Comparison of ENCODE assay signal across 21 cellular contexts in genomic region chr12:67145692-67146091, GRCh38.
DNase-seq lines count a peak whose midpoint lies in the region; ATAC-seq, FAIRE-seq and TF ChIP-seq lines count a peak whose summit lies in the region.
"Had no signal": no experiment of that assay in that cellular context is flagged by ENCODE, and none has a peak within 500 bp of the region (broad histone marks: within the 10 kb centered on the region; RNA-seq: fewer than 3 reads in every experiment).

No MANE protein-coding gene starts in this region.

- H3K4ac ChIP-seq in IMR-90 (ENCODE audit: low read depth, low read length) = no peak overlapping the region

- H3K4me1 ChIP-seq in mammary epithelial cell (ENCODE audit: insufficient read depth, low read length) (peaks cover 4% of the 10 kb centered on the region), breast epithelium (no peaks in the 10 kb centered on the region), IMR-90 (ENCODE audit: control insufficient read depth, insufficient read depth, low read length) (no peaks in the 10 kb centered on the region), foreskin keratinocyte (no peaks in the 10 kb centered on the region)
- H3K4me1 ChIP-seq: BLaER1, Caco-2, HAP-1 had no signal

- no peaks in the 10 kb centered on the region for H3K9me1 ChIP-seq in IMR-90 (ENCODE audit: insufficient read depth, low read length)

- H3K4me2 ChIP-seq in mammary epithelial cell (ENCODE audit: insufficient read depth, low read depth, low read length) (no peak overlapping the region), IMR-90 (ENCODE audit: low read depth, low read length) (no peak overlapping the region)
- H3K4me2 ChIP-seq: BLaER1 had no signal

- no peak for TF ChIP-seq RAD21 in IMR-90 (IDR thresholded peaks at IDR 0.05; ENCODE audit: low read length)

- H3K79me1 ChIP-seq in IMR-90 (ENCODE audit: low read depth in 1 of 2, low read length in 2 of 2) = no peaks in the 10 kb centered on the region

- dilution Hi-C loops in mammary epithelial cell (cut with HindIII; ENCODE audit: low sequenced_read_pairs) (no loop called here), IMR-90 (cut with HindIII; ENCODE audit: low sequenced_read_pairs, unreplicated experiment) (no loop called here)

- H2AK9ac ChIP-seq in IMR-90 (replicated peaks; ENCODE audit: low read depth, low read length, poor library complexity) = no peak overlapping the region

- no peak overlapping the region for H4K91ac ChIP-seq in IMR-90 (ENCODE audit: insufficient read depth, low read depth, low read length)

- CTCF ChIA-PET in mammary epithelial cell (lab: Charles Lee; ENCODE audit: low non-redundant PET) = no interaction called here
- CTCF ChIA-PET in IMR-90 (lab: Yijun Ruan, JAX) = no interaction called here

- POLR2A ChIA-PET in IMR-90 (lab: Charles Lee; ENCODE audit: unreplicated experiment) = no interaction called here

- DNase-seq in mammary epithelial cell (peak; percentile 54), breast epithelium (ENCODE audit: low spot score in 2 of 2) (no peak), IMR-90 (no peak), bronchial epithelial cell (ENCODE audit: low read depth) (peak; percentile 87), foreskin keratinocyte (peak; percentile 39 to 49), DMS114 treated with DMSO at 0.1 percent for 48 hours (lab: John Stamatoyannopoulos, UW; ENCODE audit: unreplicated experiment) (no peak), EL (no peak)
- DNase-seq: Caco-2; CD4-positive, CD25-positive, alpha-beta regulatory T cell; CD8-positive, alpha-beta T cell; DND-41; GDM1; GOT3; HFFc6 had no signal

- WGBS in mammary epithelial cell (ENCODE audit: low coverage, missing lambda C conversion rate) = 75% methylated on average over 3 of the region's 4 CpGs
- WGBS in IMR-90 (ENCODE audit: extremely low coverage in 2 of 2, insufficient read length in 1 of 2), 2 experiments = no CpG with 5 or more reads among the region's 4 CpGs

- intact Hi-C loops in mammary epithelial cell (cut with micrococcal nuclease) (no loop called here), breast epithelium (cut with DNase I; ENCODE audit: low total_unique reads) (no loop called here), IMR-90 (cut with micrococcal nuclease) (no loop called here)

- H3K27ac ChIP-seq in mammary epithelial cell (ENCODE audit: insufficient read depth, low read depth, low read length) (no peak overlapping the region), breast epithelium (no peak overlapping the region), IMR-90 (ENCODE audit: insufficient read depth, low read length) (no peak overlapping the region), foreskin keratinocyte (no peak overlapping the region)
- H3K27ac ChIP-seq: BLaER1, C4-2B had no signal

- no peaks in the 10 kb centered on the region for H4K20me1 ChIP-seq in mammary epithelial cell (ENCODE audit: insufficient read depth, low read length)
- H4K20me1 ChIP-seq in IMR-90 (ENCODE audit: insufficient read depth, low read length) = no peaks in the 10 kb centered on the region
- H4K20me1 ChIP-seq: BLaER1 had no signal

- H4K5ac ChIP-seq in IMR-90 (ENCODE audit: low read depth, low read length) = no peak overlapping the region

- in situ Hi-C loops in mammary epithelial cell (cut with MboI; ENCODE audit: low sequenced_read_pairs in 2 of 2) = no loop called here
- in situ Hi-C loops in IMR-90 (cut with MboI; ENCODE audit: low sequenced_read_pairs) = no loop called here

- no peaks in the 10 kb centered on the region for H3K27me3 ChIP-seq in mammary epithelial cell (ENCODE audit: insufficient read depth, low read length)
- no peaks in the 10 kb centered on the region for H3K27me3 ChIP-seq in breast epithelium
- H3K27me3 ChIP-seq in IMR-90 (ENCODE audit: control insufficient read depth, insufficient read depth, low read length) = no peaks in the 10 kb centered on the region
- no peaks in the 10 kb centered on the region for H3K27me3 ChIP-seq in bronchial epithelial cell (ENCODE audit: control insufficient read depth, insufficient read depth, low read length)
- peaks cover 14% of the 10 kb centered on the region for H3K27me3 ChIP-seq in foreskin keratinocyte
- H3K27me3 ChIP-seq: BLaER1 had no signal

- H3K36me3 ChIP-seq in mammary epithelial cell (ENCODE audit: insufficient read depth, low read length) (no peaks in the 10 kb centered on the region), breast epithelium (no peaks in the 10 kb centered on the region), IMR-90 (ENCODE audit: control insufficient read depth, insufficient read depth, low read length) (no peaks in the 10 kb centered on the region), bronchial epithelial cell (ENCODE audit: control insufficient read depth, insufficient read depth, low read length) (no peaks in the 10 kb centered on the region)
- H3K36me3 ChIP-seq: BLaER1, HAP-1 had no signal

- H3K4me3 ChIP-seq in mammary epithelial cell (replicated peaks in 1 of 3; ENCODE audit: insufficient read depth in 1 of 3, low read depth in 2 of 3, low read length in 3 of 3) (no peak overlapping the region), breast epithelium (no peak overlapping the region), IMR-90 (ENCODE audit: insufficient read depth, low read depth, low read length) (no peak overlapping the region), bronchial epithelial cell (ENCODE audit: low read depth, low read length) (no peak overlapping the region)
- H3K4me3 ChIP-seq: BLaER1, HAP-1 had no signal

- no peak overlapping the region for H3K56ac ChIP-seq in IMR-90 (ENCODE audit: extremely low read depth, insufficient read depth, low read length)

- no peaks in the 10 kb centered on the region for H3K9me3 ChIP-seq in mammary epithelial cell (replicated peaks; ENCODE audit: insufficient read depth, low read length)
- H3K9me3 ChIP-seq in breast epithelium = no peaks in the 10 kb centered on the region
- H3K9me3 ChIP-seq in IMR-90 (ENCODE audit: control insufficient read depth, insufficient read depth, low read length) = no peaks in the 10 kb centered on the region
- H3K9me3 ChIP-seq: BLaER1, Caco-2, HAP-1 had no signal

- H3K14ac ChIP-seq in IMR-90 (replicated peaks; ENCODE audit: low read depth, low read length) = no peak overlapping the region

- no peak overlapping the region for H2BK15ac ChIP-seq in IMR-90 (ENCODE audit: low read depth, low read length)

- H3K79me2 ChIP-seq in mammary epithelial cell (ENCODE audit: insufficient read depth, low read length) = no peaks in the 10 kb centered on the region

- no peak for TF ChIP-seq CTCF in mammary epithelial cell (conservative IDR thresholded peaks at IDR 0.05 in 1 of 2, IDR thresholded peaks at IDR 0.05 in 1 of 2; ENCODE audit: extremely low read depth in 1 of 2, insufficient read depth in 1 of 2, low read depth in 1 of 2, low read length in 2 of 2)
- TF ChIP-seq CTCF in breast epithelium (IDR thresholded peaks at IDR 0.05) = no peak
- no peak for TF ChIP-seq CTCF in IMR-90 (conservative IDR thresholded peaks at IDR 0.05; ENCODE audit: low read depth, low read length)
- TF ChIP-seq CTCF in bronchial epithelial cell (IDR thresholded peaks at IDR 0.05; ENCODE audit: insufficient read depth, low read length, severe bottlenecking) = no peak
- TF ChIP-seq CTCF in foreskin keratinocyte (conservative IDR thresholded peaks at IDR 0.05) = no peak

- TF ChIP-seq POLR2A in breast epithelium (IDR thresholded peaks at IDR 0.05) (no peak), IMR-90 (IDR thresholded peaks at IDR 0.05; ENCODE audit: low read depth, low read length) (no peak)

- H3K9ac ChIP-seq in mammary epithelial cell (ENCODE audit: insufficient read depth, low read length) (no peak overlapping the region), IMR-90 (ENCODE audit: low read depth, low read length) (no peak overlapping the region)
- H3K9ac ChIP-seq: BLaER1 had no signal

- H3K23ac ChIP-seq in IMR-90 (ENCODE audit: low read depth, low read length) = no peak overlapping the region

- no peak overlapping the region for H4K8ac ChIP-seq in IMR-90 (ENCODE audit: low read depth in 2 of 2, low read length in 2 of 2)

- BruUV-seq in mammary epithelial cell (replicated peaks; lab: Mats Ljungman, UMichigan) (no TSS peak), IMR-90 (replicated peaks; lab: Mats Ljungman, UMichigan) (no TSS peak)

- no peak overlapping the region for H3K18ac ChIP-seq in IMR-90 (ENCODE audit: low read depth, low read length)

- ATAC-seq in IMR-90 (ENCODE audit: low read depth) (no peak), foreskin keratinocyte (no peak), HG03457 (IDR thresholded peaks at IDR 0.05; ENCODE audit: unreplicated experiment) (no peak)
- ATAC-seq: CD8-positive, alpha-beta T cell had no signal

- no peak for FAIRE-seq in bronchial epithelial cell (lab: Jason Lieb, UNC)
- FAIRE-seq: GM12891, GM18507, H54 had no signal

- no peak overlapping the region for H2AK5ac ChIP-seq in IMR-90 (ENCODE audit: low read depth, low read length)

- H2BK20ac ChIP-seq in IMR-90 (ENCODE audit: low read depth, low read length) = no peak overlapping the region

- H2AFZ ChIP-seq in mammary epithelial cell (ENCODE audit: low read depth, low read length) (peak overlapping the region; percentile 2), IMR-90 (replicated peaks; ENCODE audit: low read length, poor library complexity) (no peak overlapping the region)

- H2BK120ac ChIP-seq in IMR-90 (ENCODE audit: low read depth, low read length) = no peak overlapping the region

- no peak overlapping the region for H2BK5ac ChIP-seq in IMR-90 (ENCODE audit: low read depth, low read length, poor library complexity, severe bottlenecking)

TF ChIP-seq in IMR-90, 13 proteins besides CTCF, POLR2A, EP300 and RAD21:
- peak; percentile 54; the same call in 1 of the 2 replicates for TF ChIP-seq NFE2L2 (IDR thresholded peaks at IDR 0.05; ENCODE audit: low read depth, low read length)
- no peak for TF ChIP-seq RCOR1 (IDR thresholded peaks at IDR 0.05; ENCODE audit: insufficient replicate concordance, low read length)

Comparison
In these comparisons a context has a peak if more than half of its experiments do, and no peak if none do; other contexts are left out.
1. DNase-seq: peak in mammary epithelial cell (single experiment), bronchial epithelial cell (single experiment) and foreskin keratinocyte (2 of 2); none in breast epithelium (0 of 2), IMR-90 (single experiment), DMS114 treated with DMSO at 0.1 percent for 48 hours (single experiment) and EL (single experiment).